Comparison of ENCODE assay signal across 8 cellular contexts in the genomic region with DNA sequence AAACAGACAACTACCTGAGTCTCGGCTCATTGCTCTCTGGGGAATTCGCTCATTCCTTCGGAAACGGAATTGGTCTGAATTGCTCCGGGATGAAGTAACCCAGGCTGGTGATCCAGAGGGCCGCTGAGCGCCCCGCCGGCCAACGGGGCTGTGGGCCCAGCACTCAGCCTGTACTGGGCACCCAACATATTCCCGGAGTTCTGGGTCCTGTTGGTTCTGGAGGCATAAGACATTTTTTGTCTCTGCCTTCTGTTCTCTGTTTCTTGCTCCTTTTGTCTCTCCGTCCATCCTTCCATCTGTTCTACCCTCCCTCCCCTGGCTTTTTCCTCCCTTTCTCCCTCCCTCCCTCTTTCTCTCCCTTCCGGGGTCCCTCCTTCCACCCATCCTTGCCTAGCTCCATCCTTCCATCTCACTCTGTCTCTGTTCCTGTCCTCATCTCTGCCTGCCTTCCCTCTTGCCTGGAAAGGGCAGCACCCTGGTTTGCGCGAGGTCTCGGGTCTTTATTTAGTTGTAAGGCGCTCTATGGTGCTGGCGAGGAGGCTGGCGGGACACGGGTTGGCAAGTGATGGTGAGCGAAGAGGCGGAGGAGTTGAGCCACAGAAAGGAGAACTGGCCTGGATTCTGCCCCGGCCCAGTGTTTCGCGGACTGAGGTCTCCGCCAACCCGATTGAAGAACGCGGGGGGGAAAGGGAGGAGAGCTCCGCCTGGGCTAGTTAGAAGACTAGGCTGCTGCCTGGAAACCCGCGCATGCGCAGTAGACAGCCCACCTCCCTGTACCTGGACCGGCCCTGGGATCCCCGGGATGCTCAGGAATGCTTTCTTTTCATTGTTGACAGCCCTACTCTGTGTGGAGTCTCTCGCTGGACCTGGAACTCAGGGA.
A peak's percentile ranks its signal among the peaks of the same experiment; 100 is the strongest.
DNase-seq lines count a peak whose midpoint lies in the region; ATAC-seq and TF ChIP-seq lines count a peak whose summit lies in the region.

No MANE protein-coding gene starts in this region.

- peak; percentile 40 to 50 for ATAC-seq in CD4-positive, CD25-positive, alpha-beta regulatory T cell (ENCODE audit: low read depth in 2 of 2)
- peak; percentile 75 for ATAC-seq in GM21447 (IDR thresholded peaks at IDR 0.05; ENCODE audit: unreplicated experiment)
- peak; percentile 46 for ATAC-seq in thoracic aorta (ENCODE audit: insufficient number of reproducible peaks, low FRiP score, low read depth)

- peak overlapping the region in 1 of 3 donors; percentile 38 for H3K27ac Mint-ChIP-seq in CD4-positive, CD25-positive, alpha-beta regulatory T cell

- no peaks in the 10 kb centered on the region for H3K36me3 ChIP-seq in CD4-positive, CD25-positive, alpha-beta regulatory T cell (ENCODE audit: control insufficient read depth, insufficient read depth, low read length)
- H3K36me3 ChIP-seq in neutrophil (no peaks in the 10 kb centered on the region), thoracic aorta (no peaks in the 10 kb centered on the region)

- H3K9me3 Mint-ChIP-seq in CD4-positive, CD25-positive, alpha-beta regulatory T cell, result peaks cover 0 to 40% (median 8%) of the 10 kb centered on the region in 7 donors

- H3K9me3 ChIP-seq in CD4-positive, CD25-positive, alpha-beta regulatory T cell (ENCODE audit: control insufficient read depth in 2 of 2, low read length in 2 of 2), result peaks cover 0 to 11% of the 10 kb centered on the region in 2 experiments
- H3K9me3 ChIP-seq in neutrophil (peaks cover 6% of the 10 kb centered on the region), thoracic aorta (peaks cover 16% of the 10 kb centered on the region)

- H3K27me3 ChIP-seq in CD4-positive, CD25-positive, alpha-beta regulatory T cell (ENCODE audit: control insufficient read depth, insufficient read depth, low read length), result peaks cover 5% of the 10 kb centered on the region
- peaks cover 42% of the 10 kb centered on the region for H3K27me3 ChIP-seq in neutrophil
- H3K27me3 ChIP-seq in thoracic aorta (replicated peaks; ENCODE audit: insufficient read depth), result no peaks in the 10 kb centered on the region

- H3K36me3 Mint-ChIP-seq in CD4-positive, CD25-positive, alpha-beta regulatory T cell, result no peaks in the 10 kb centered on the region

- no peak overlapping the region for H3K27ac ChIP-seq in CD4-positive, CD25-positive, alpha-beta regulatory T cell (ENCODE audit: insufficient read depth, low read length, poor library complexity, severe bottlenecking)
- peak overlapping the region; percentile 76 for H3K27ac ChIP-seq in neutrophil
- H3K27ac ChIP-seq in thoracic aorta, result no peak overlapping the region

- H3K4me3 ChIP-seq in CD4-positive, CD25-positive, alpha-beta regulatory T cell (ENCODE audit: low read depth, low read length), result peak overlapping the region; percentile 47
- H3K4me3 ChIP-seq in neutrophil (ENCODE audit: low read depth in 1 of 2, low read length in 1 of 2), result peak overlapping the region; percentile 64 to 68
- H3K4me3 ChIP-seq in thoracic aorta, result peak overlapping the region; percentile 61

- peaks cover 18% of the 10 kb centered on the region for H3K27me3 Mint-ChIP-seq in CD4-positive, CD25-positive, alpha-beta regulatory T cell

- no peak for TF ChIP-seq CTCF in neutrophil (IDR thresholded peaks at IDR 0.05)
- no peak for TF ChIP-seq CTCF in thoracic aorta (IDR thresholded peaks at IDR 0.05)

- peak; percentile 20 to 69 (median 62) for DNase-seq in CD4-positive, CD25-positive, alpha-beta regulatory T cell
- DNase-seq in HuH-7.5 (ENCODE audit: low spot score) (peak; percentile 38), foreskin melanocyte (peak; percentile 33), thoracic aorta (ENCODE audit: low spot score) (peak; percentile 25), DMS153 treated with DMSO at 0.1 percent for 48 hours (lab: John Stamatoyannopoulos, UW; ENCODE audit: unreplicated experiment) (no peak)
- DNase-seq in activated T-helper 1 cell treated with anti-CD3 and anti-CD28 coated beads, Interleukin-2, amount 50 U/mL, for 16 hours (ENCODE audit: low read depth in 1 of 2, low spot score in 1 of 2), result peak; percentile 48 to 52

- H3K4me1 ChIP-seq in CD4-positive, CD25-positive, alpha-beta regulatory T cell (ENCODE audit: control insufficient read depth, insufficient read depth, low read length, poor library complexity, severe bottlenecking), result peaks cover 17% of the 10 kb centered on the region
- peaks cover 3 to 6% of the 10 kb centered on the region in 2 experiments for H3K4me1 ChIP-seq in neutrophil (ENCODE audit: control insufficient read depth in 1 of 2, insufficient read depth in 1 of 2, low read depth in 1 of 2, low read length in 1 of 2)
- H3K4me1 ChIP-seq in thoracic aorta (ENCODE audit: control insufficient read depth in 1 of 2, low read depth in 2 of 2), result no peaks in the 10 kb centered on the region

- peaks cover 0 to 26% (median 11%) of the 10 kb centered on the region in 4 donors for H3K4me1 Mint-ChIP-seq in CD4-positive, CD25-positive, alpha-beta regulatory T cell

- peak overlapping the region; percentile 49 to 86 (median 73) for H3K4me3 Mint-ChIP-seq in CD4-positive, CD25-positive, alpha-beta regulatory T cell
